ENCODE assay signal across 9 cellular contexts in the genomic region with DNA sequence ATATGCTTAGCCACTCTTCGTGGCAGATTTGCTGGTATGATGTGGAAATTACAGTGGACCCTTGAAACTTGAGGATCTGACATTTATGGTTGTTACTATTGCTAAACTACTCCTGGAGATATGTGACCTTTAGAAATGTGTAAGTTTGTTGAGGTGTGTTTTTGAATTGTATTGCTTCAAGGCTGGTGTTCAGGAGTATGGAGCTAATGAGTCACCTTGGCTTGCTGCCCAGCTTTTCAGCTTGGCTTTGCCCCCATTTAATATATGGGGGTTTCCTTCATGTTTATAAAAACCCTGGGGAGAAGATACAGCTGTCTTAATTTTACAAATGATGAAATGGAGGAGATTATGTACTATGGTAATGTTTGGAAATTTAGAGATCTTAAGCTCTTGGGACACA. TPM values are rescaled to one million over a fixed set of nuclear protein-coding genes. Genes with fewer than 3 reads are reported as not detected.
DNase-seq lines count a peak whose midpoint lies in the region; ATAC-seq and TF ChIP-seq lines count a peak whose summit lies in the region.
"Had no signal": no experiment of that assay in that cellular context is flagged by ENCODE, and none has a peak within 500 bp of the region (broad histone marks: within the 10 kb centered on the region; RNA-seq: fewer than 3 reads in every experiment).

No MANE protein-coding gene starts in this region.

- H3K27ac Mint-ChIP-seq in activated CD8-positive, alpha-beta T cell treated with anti-CD3 and anti-CD28 coated beads, Interleukin-2, amount 10 ng/mL, durations not matched to agents 7 days and 5 days: peak overlapping the region; percentile 12

- DNase-seq in NCI-H2107 treated with DMSO at 0.1 percent for 48 hours (lab: John Stamatoyannopoulos, UW; ENCODE audit: unreplicated experiment) (peak; percentile 27), NCI-H2107 (lab: John Stamatoyannopoulos, UW) (no peak), fibroblast of mammary gland (ENCODE audit: low read depth) (peak; percentile 84), GM13977 (ENCODE audit: low spot score) (no peak)
- DNase-seq in activated CD8-positive, alpha-beta T cell treated with anti-CD3 and anti-CD28 coated beads, Interleukin-2, amount 10 ng/mL, durations not matched to agents 7 days and 5 days: no peak
- DNase-seq in stimulated activated CD4-positive, alpha-beta T cell treated with anti-CD3 and anti-CD28 coated beads, Interleukin-2, amount 100 ng/mL, for 24 hours: peak; percentile 71 to 72

- POLR2A ChIA-PET in activated CD8-positive, alpha-beta T cell treated with anti-CD3 and anti-CD28 coated beads, Interleukin-2, amount 10 ng/mL, durations not matched to agents 7 days and 5 days (lab: Charles Lee): interaction anchor here (0.8 to 1.7 kb wide), 2 partner anchors 9 to 12 kb away, joined by 3 to 11 read pairs; partner anchors contain the start of gene HBP1

- H3K4me1 Mint-ChIP-seq in activated CD8-positive, alpha-beta T cell treated with anti-CD3 and anti-CD28 coated beads, Interleukin-2, amount 10 ng/mL, durations not matched to agents 7 days and 5 days (ENCODE audit: low read depth): peaks cover 11% of the 10 kb centered on the region

- no peaks in the 10 kb centered on the region for H3K9me3 Mint-ChIP-seq in activated CD8-positive, alpha-beta T cell treated with anti-CD3 and anti-CD28 coated beads, Interleukin-2, amount 10 ng/mL, durations not matched to agents 7 days and 5 days (ENCODE audit: insufficient read depth)

- peaks cover 22% of the 10 kb centered on the region for H3K36me3 Mint-ChIP-seq in activated CD8-positive, alpha-beta T cell treated with anti-CD3 and anti-CD28 coated beads, Interleukin-2, amount 10 ng/mL, durations not matched to agents 7 days and 5 days (ENCODE audit: low read depth)

- no peak overlapping the region for H3K4me3 Mint-ChIP-seq in activated CD8-positive, alpha-beta T cell treated with anti-CD3 and anti-CD28 coated beads, Interleukin-2, amount 10 ng/mL, durations not matched to agents 7 days and 5 days

- TF ChIP-seq CTCF in fibroblast of mammary gland (conservative IDR thresholded peaks at IDR 0.05; ENCODE audit: control insufficient read depth, insufficient read depth, low read depth, low read length): no peak
- no peak for TF ChIP-seq CTCF in GM13977 (IDR thresholded peaks at IDR 0.05; ENCODE audit: extremely low read depth, insufficient read depth, missing control alignments)

- H3K4me3 ChIP-seq in fibroblast of mammary gland (ENCODE audit: control insufficient read depth, low read depth, low read length): no peak overlapping the region
- H3K4me3 ChIP-seq: upper lobe of left lung had no signal

- CTCF ChIA-PET in activated CD8-positive, alpha-beta T cell treated with anti-CD3 and anti-CD28 coated beads, Interleukin-2, amount 10 ng/mL, durations not matched to agents 7 days and 5 days (lab: Charles Lee): interaction anchor here (0.8 to 1.5 kb wide), 2 partner anchors 13 to 694 kb away, joined by 3 to 4 read pairs; no protein-coding TSS in a partner anchor

- no peak for TF ChIP-seq POLR2A in GM18505 (IDR thresholded peaks at IDR 0.05; ENCODE audit: borderline replicate concordance, extremely low read depth, insufficient read depth, insufficient read length)

- H3K27me3 Mint-ChIP-seq in activated CD8-positive, alpha-beta T cell treated with anti-CD3 and anti-CD28 coated beads, Interleukin-2, amount 10 ng/mL, durations not matched to agents 7 days and 5 days (ENCODE audit: low read depth): no peaks in the 10 kb centered on the region

- ATAC-seq in activated CD8-positive, alpha-beta T cell treated with anti-CD3 and anti-CD28 coated beads, Interleukin-2, amount 10 ng/mL, durations not matched to agents 7 days and 5 days: peak; percentile 47
- ATAC-seq in HG03097 (IDR thresholded peaks at IDR 0.05; ENCODE audit: low FRiP score, unreplicated experiment): no peak
- ATAC-seq in GM18505 (IDR thresholded peaks at IDR 0.05; ENCODE audit: unreplicated experiment): no peak

- in situ Hi-C loops in GM13977 (cut with MboI; ENCODE audit: low pct_unique_long_range_greater_than_20kb, low sequenced_read_pairs, unreplicated experiment): loop anchor here (25.0 kb wide), 1 partner anchor 557 kb away; the partner anchor contains the start of gene CBLL1

RNA-seq across cellular contexts. Expression of gene HBP1, which starts 11.6 kb away (rescaled TPM):
- 10 to 100 TPM; 17.2 to 17.3 TPM for total RNA-seq in activated CD8-positive, alpha-beta T cell treated with anti-CD3 and anti-CD28 coated beads, Interleukin-2, amount 10 ng/mL, durations not matched to agents 7 days and 5 days

Comparison
In these comparisons a context has a peak if more than half of its experiments do, and no peak if none do; other contexts are left out.
1. DNase-seq: peak in NCI-H2107 treated with DMSO at 0.1 percent for 48 hours (single experiment), fibroblast of mammary gland (single experiment) and stimulated activated CD4-positive, alpha-beta T cell treated with anti-CD3 and anti-CD28 coated beads, Interleukin-2, amount 100 ng/mL, for 24 hours (2 of 2); none in NCI-H2107 (single experiment), activated CD8-positive, alpha-beta T cell treated with anti-CD3 and anti-CD28 coated beads, Interleukin-2, amount 10 ng/mL, durations not matched to agents 7 days and 5 days (single experiment) and GM13977 (single experiment).